In genomic region chr3:71815676-71816075, GRCh38 we compare ENCODE assay signal across 24 cellular contexts. TPM values are rescaled to one million over a fixed set of nuclear protein-coding genes. Genes with fewer than 3 reads are reported as not detected.
"Had no signal": no experiment of that assay in that cellular context is flagged by ENCODE, and none has a peak within 500 bp of the region (broad histone marks: within the 10 kb centered on the region; RNA-seq: fewer than 3 reads in every experiment).

No MANE protein-coding gene starts in this region.

- H3K4me1 ChIP-seq: SJSA1 had no signal

- H3K4me3 ChIP-seq: K562, SJSA1, SK-N-MC had no signal

- H3K27me3 ChIP-seq: SJSA1 had no signal

- H3K9me3 ChIP-seq: SJSA1 had no signal

- H3K4me3 Mint-ChIP-seq: IgD-negative memory B cell had no signal

- DNase-seq: Kasumi-1, MV-4-11, NCI-H1048, NCI-H1105, NCI-H1436 treated with DMSO at 0.1 percent for 48 hours, NCI-H1694, NCI-H187 treated with DMSO at 0.1 percent for 48 hours, NCI-H2029 treated with DMSO at 0.1 percent for 48 hours, NCI-H2171, NCI-H226, NCI-H446, NCI-H510A, NCI-H524 treated with DMSO at 0.1 percent for 48 hours, Right ventricle myocardium superior, RPMI8226, SIG-M5, T-helper 1 cell had no signal

- H3K36me3 Mint-ChIP-seq: IgD-negative memory B cell had no signal

- H3K27ac ChIP-seq: HL-60, KMS-11, SJSA1, SK-N-MC had no signal

- H3K36me3 ChIP-seq: SJSA1 had no signal

- H3K9me3 Mint-ChIP-seq: IgD-negative memory B cell had no signal

RNA-seq across cellular contexts. Expression of gene PROK2, which starts 30.7 kb away (rescaled TPM):
- total RNA-seq: K562, M059J, SJSA1 had no signal
